8 cellular contexts compared by ENCODE assay signal in genomic region chr3:133574260-133574881, GRCh38. TPM values are rescaled to one million over a fixed set of nuclear protein-coding genes. Genes with fewer than 3 reads are reported as not detected.
A peak's percentile ranks its signal among the peaks of the same experiment; 100 is the strongest.
DNase-seq lines count a peak whose midpoint lies in the region; ATAC-seq and TF ChIP-seq lines count a peak whose summit lies in the region.

No MANE protein-coding gene starts in this region.

- peak; percentile 27 for ATAC-seq in HG02678 (IDR thresholded peaks at IDR 0.05; ENCODE audit: unreplicated experiment)

- peak; percentile 63 to 88 for TF ChIP-seq POLR2A in adrenal gland (IDR thresholded peaks at IDR 0.05)

- DNase-seq in RPMI7951 (ENCODE audit: low read depth) (peak; percentile 74), adrenal gland (peak; percentile 72 to 83 (median 78)), hepatic stellate cell (ENCODE audit: low spot score) (peak; percentile 34), skeletal muscle cell (ENCODE audit: low read depth) (peak; percentile 31), GOT3 (lab: John Stamatoyannopoulos, UW) (no peak)
- no peak for DNase-seq in stimulated activated naive CD4-positive, alpha-beta T cell (lab: John Stamatoyannopoulos, UW)

- peak overlapping the region; percentile 50 to 100 (median 98) for H3K27ac ChIP-seq in adrenal gland

- peak overlapping the region; percentile 60 for H3K4me3 ChIP-seq in GM12875 (ENCODE audit: low read depth, low read length)
- peak overlapping the region; percentile 13 to 88 (median 60) for H3K4me3 ChIP-seq in adrenal gland
- peak overlapping the region; percentile 89 for H3K4me3 ChIP-seq in skeletal muscle cell (ENCODE audit: low read depth, low read length)

- H3K9me3 ChIP-seq in adrenal gland (replicated peaks in 1 of 3), result no peaks in the 10 kb centered on the region

- TF ChIP-seq CTCF in GM12875 (IDR thresholded peaks at IDR 0.05; ENCODE audit: borderline replicate concordance, insufficient read depth, low read depth, low read length) (no peak), adrenal gland (IDR thresholded peaks at IDR 0.05) (no peak)

- WGBS in adrenal gland, 4 donors, result 0% methylated on average over 9 to 54 of the region's 54 CpGs

- peaks cover 34 to 51% of the 10 kb centered on the region in 2 donors for H3K4me1 ChIP-seq in adrenal gland (replicated peaks in 1 of 2)

- peaks cover 0 to 17% of the 10 kb centered on the region in 2 donors for H3K36me3 ChIP-seq in adrenal gland (replicated peaks in 1 of 2)

- intact Hi-C loops in adrenal gland (cut with DNase I), result no loop called here

- H3K27me3 ChIP-seq in adrenal gland, result no peaks in the 10 kb centered on the region

RNA-seq across cellular contexts. Expression of gene CDV3, which starts 0.9 kb away (rescaled TPM):
- total RNA-seq in RPMI7951 (2014; rRNA removed; shearing (Covaris generic)), result 94.5 and 96.8 TPM in 2 replicates
- total RNA-seq in adrenal gland, result 100 to 1,000 TPM in 6 of 8 donors, 10 to 100 TPM in 2; 71.1 to 236 (median 124) TPM
- 100 to 1,000 TPM in 1 of 3 donors, 10 to 100 TPM in 2; 30.8 to 309 (median 36.7) TPM for polyA plus RNA-seq in adrenal gland

Comparison
In these comparisons a context has a peak if more than half of its experiments do, and no peak if none do; other contexts are left out.
1. DNase-seq: peak in RPMI7951 (single experiment), adrenal gland (7 of 7), hepatic stellate cell (single experiment) and skeletal muscle cell (single experiment); none in GOT3 (single experiment) and stimulated activated naive CD4-positive, alpha-beta T cell (0 of 6).
2. Peak in every context shown above with its lines, with median percentiles within 50 percentile points of each other: H3K4me3 ChIP-seq.